In genomic region chr3:124207873-124208473, GRCh38 we compare ENCODE assay signal across 12 cellular contexts.
A peak's percentile ranks its signal among the peaks of the same experiment; 100 is the strongest.
DNase-seq lines count a peak whose midpoint lies in the region; ATAC-seq and TF ChIP-seq lines count a peak whose summit lies in the region.
"Had no signal": no experiment of that assay in that cellular context is flagged by ENCODE, and none has a peak within 500 bp of the region (broad histone marks: within the 10 kb centered on the region; RNA-seq: fewer than 3 reads in every experiment).

No MANE protein-coding gene starts in this region.

- no peak for TF ChIP-seq POLR2A in adrenal gland (IDR thresholded peaks at IDR 0.05)

- TF ChIP-seq CTCF in adrenal gland (IDR thresholded peaks at IDR 0.05): no peak

- intact Hi-C loops in adrenal gland (cut with DNase I): no loop called here

- H3K36me3 ChIP-seq in adrenal gland (replicated peaks in 1 of 2): no peaks in the 10 kb centered on the region

- ATAC-seq in GM18861 (IDR thresholded peaks at IDR 0.05; ENCODE audit: unreplicated experiment): peak; percentile 66
- peak; percentile 79 for ATAC-seq in GM21390 (IDR thresholded peaks at IDR 0.05; ENCODE audit: unreplicated experiment)
- peak; percentile 71 for ATAC-seq in HG02943 (IDR thresholded peaks at IDR 0.05; ENCODE audit: low read depth, unreplicated experiment)
- no peak for ATAC-seq in HG03280 (IDR thresholded peaks at IDR 0.05; ENCODE audit: unreplicated experiment)
- no peak for ATAC-seq in HG03469 (IDR thresholded peaks at IDR 0.05; ENCODE audit: unreplicated experiment)
- ATAC-seq: activated naive CD8-positive, alpha-beta T cell treated with anti-CD3 and anti-CD28 coated beads, Interleukin-2, amount 50 U/mL, for 24 hours had no signal

- no peak overlapping the region for H3K27ac ChIP-seq in adrenal gland

- no peak overlapping the region for H3K4me3 ChIP-seq in adrenal gland

- WGBS in adrenal gland, 4 donors: 71 to 76% (median 73%) methylated on average over 5 of the region's 5 CpGs

- H3K27me3 ChIP-seq in adrenal gland: no peaks in the 10 kb centered on the region

- no peaks in the 10 kb centered on the region for H3K9me3 ChIP-seq in adrenal gland (replicated peaks in 1 of 3)
- H3K9me3 ChIP-seq: Caco-2 had no signal

- peaks cover 0 to 23% of the 10 kb centered on the region in 2 donors for H3K4me1 ChIP-seq in adrenal gland (replicated peaks in 1 of 2)
- H3K4me1 ChIP-seq: Caco-2 had no signal

- DNase-seq in adrenal gland (peak in 4 of 7 donors; percentile 24 to 63 (median 40)), OCI-M2 (lab: John Stamatoyannopoulos, UW; ENCODE audit: unreplicated experiment) (no peak), SW 1271 (lab: John Stamatoyannopoulos, UW) (no peak)
- DNase-seq: activated naive CD8-positive, alpha-beta T cell treated with anti-CD3 and anti-CD28 coated beads, Interleukin-2, amount 50 U/mL, for 24 hours; Caco-2; NCI-H446 treated with DMSO at 0.1 percent for 48 hours; SHP77 had no signal

Comparison
In these comparisons a context has a peak if more than half of its experiments do, and no peak if none do; other contexts are left out.
1. ATAC-seq: peak in GM18861 (single experiment), GM21390 (single experiment) and HG02943 (single experiment); none in HG03280 (single experiment) and HG03469 (single experiment).
2. DNase-seq: peak in adrenal gland (4 of 7); none in OCI-M2 (single experiment) and SW 1271 (0 of 2).